1 cellular context compared by ENCODE assay signal in genomic region chr6:157840261-157840660, GRCh38.
TF ChIP-seq lines count a peak whose summit lies in the region.

No MANE protein-coding gene starts in this region.

TF ChIP-seq in IMR-90, 13 proteins besides CTCF, POLR2A, EP300 and RAD21:
- TF ChIP-seq FOS (IDR thresholded peaks at IDR 0.05; ENCODE audit: low read depth, low read length) (no peak), RCOR1 (IDR thresholded peaks at IDR 0.05; ENCODE audit: insufficient replicate concordance, low read length) (no peak), RFX5 (IDR thresholded peaks at IDR 0.05; ENCODE audit: low read depth, low read length) (no peak), MXI1 (IDR thresholded peaks at IDR 0.05; ENCODE audit: borderline replicate concordance, low read depth, low read length) (no peak), CEBPB (IDR thresholded peaks at IDR 0.05; ENCODE audit: low read depth, low read length) (no peak), MAFK (IDR thresholded peaks at IDR 0.05; ENCODE audit: low read depth, low read length) (no peak)
TF ChIP-seq in IMR-90: peak in this region for 0.
